2 cellular contexts compared by ENCODE assay signal in the genomic region with DNA sequence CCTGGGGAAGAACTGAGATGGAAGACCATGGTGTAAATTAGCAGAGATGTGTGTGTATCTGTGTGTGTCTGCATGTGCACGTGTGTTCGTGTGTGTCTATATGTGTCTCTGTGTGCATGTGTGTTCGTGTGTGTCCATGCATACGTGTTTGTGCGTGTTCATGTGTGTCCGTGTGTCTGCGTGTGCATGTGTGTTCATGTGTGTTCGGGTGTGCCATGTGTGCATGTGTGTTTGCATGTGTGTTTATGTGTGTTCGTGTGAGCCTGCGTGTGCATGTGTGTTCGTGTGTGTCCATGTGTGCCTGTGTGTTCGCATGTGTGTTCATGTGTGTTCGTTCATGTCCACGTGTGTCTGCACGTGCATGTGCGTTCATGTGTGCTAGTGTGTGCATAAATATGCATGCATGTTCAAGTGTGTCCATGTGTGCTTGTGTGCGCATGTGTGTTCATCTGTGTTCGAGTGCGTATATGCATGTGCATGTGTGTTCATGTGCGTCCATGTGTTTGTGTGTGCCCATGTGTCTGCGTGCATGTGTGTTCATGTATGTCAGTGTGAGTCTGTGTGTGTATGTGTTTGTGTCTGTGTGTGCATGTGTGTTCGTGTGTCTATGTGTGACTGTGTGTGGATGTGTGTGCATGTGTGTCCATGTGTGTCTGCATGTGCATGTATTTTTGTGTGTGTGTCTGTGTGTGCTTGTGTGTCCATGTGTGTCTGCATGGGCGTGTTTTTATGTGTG.
TF ChIP-seq lines count a peak whose summit lies in the region.

No MANE protein-coding gene starts in this region.

TF ChIP-seq in GM12891, 5 proteins besides CTCF, POLR2A, EP300 and RAD21:
- TF ChIP-seq POU2F2 (IDR thresholded peaks at IDR 0.05; ENCODE audit: low read depth, low read length) (no peak), POLR2AphosphoS5 (IDR thresholded peaks at IDR 0.05; ENCODE audit: low read depth, low read length) (no peak), PAX5 (IDR thresholded peaks at IDR 0.05; ENCODE audit: insufficient read depth, low read length, severe bottlenecking) (no peak), TAF1 (IDR thresholded peaks at IDR 0.05; ENCODE audit: low read depth, low read length) (no peak), SPI1 (IDR thresholded peaks at IDR 0.05; ENCODE audit: low read depth, low read length) (no peak)

TF ChIP-seq in WTC11, 78 proteins besides CTCF, POLR2A, EP300 and RAD21:
- TF ChIP-seq RELA (CRISPR knock-in tag; IDR thresholded peaks at IDR 0.05; ENCODE audit: borderline replicate concordance) = no peak
- peak; percentile 72; the same call in 1 of the 2 replicates for TF ChIP-seq NFE2L1 (CRISPR knock-in tag; IDR thresholded peaks at IDR 0.05)
- TF ChIP-seq SP1 (CRISPR knock-in tag; conservative IDR thresholded peaks at IDR 0.05) = no peak
